Comparison of ENCODE assay signal across 13 cellular contexts in the genomic region with DNA sequence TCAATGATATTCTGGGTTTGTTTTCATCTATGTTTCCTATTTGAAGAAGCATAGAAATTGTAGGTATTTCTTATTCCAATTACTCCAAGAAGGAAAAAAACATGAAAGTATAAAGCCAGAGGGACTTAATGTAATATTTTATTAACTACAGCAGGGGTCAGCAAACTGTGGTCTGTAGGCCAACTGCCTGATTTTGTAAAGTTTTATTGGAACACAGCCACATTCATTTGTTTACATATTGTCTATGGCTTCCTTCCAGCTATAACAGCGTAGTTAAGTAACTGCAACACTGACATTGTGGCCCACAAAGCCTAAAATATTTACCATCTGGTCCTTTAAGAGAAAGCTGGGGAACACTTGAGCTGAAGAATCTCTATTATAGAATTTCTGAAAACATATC.
DNase-seq lines count a peak whose midpoint lies in the region; ATAC-seq, FAIRE-seq and TF ChIP-seq lines count a peak whose summit lies in the region.
"Had no signal": no experiment of that assay in that cellular context is flagged by ENCODE, and none has a peak within 500 bp of the region (broad histone marks: within the 10 kb centered on the region; RNA-seq: fewer than 3 reads in every experiment).

No MANE protein-coding gene starts in this region.

- H3K27ac Mint-ChIP-seq in osteocyte (ENCODE audit: unreplicated experiment) = peak overlapping the region; percentile 77
- H3K27ac Mint-ChIP-seq: activated T-cell treated with anti-CD3 and anti-CD28 coated beads, Interleukin-2, amount 50 U/mL, for 72 hours; WTC11 had no signal

- peaks cover 0 to 28% (median 6%) of the 10 kb centered on the region in 3 donors for H3K4me1 ChIP-seq in esophagus squamous epithelium

- DNase-seq in NCI-H1092 treated with DMSO at 0.1 percent for 48 hours (lab: John Stamatoyannopoulos, UW) (peak; percentile 39), NCI-H1092 (lab: John Stamatoyannopoulos, UW) (no peak), NCI-H1694 treated with DMSO at 0.1 percent for 48 hours (lab: John Stamatoyannopoulos, UW) (peak; percentile 16), osteocyte (ENCODE audit: extremely low spot score, unreplicated experiment) (no peak), esophagus squamous epithelium (lab: John Stamatoyannopoulos, UW) (no peak)
- DNase-seq: activated T-cell treated with anti-CD3 and anti-CD28 coated beads, Interleukin-2, amount 50 U/mL, for 72 hours had no signal

- ATAC-seq in GM18907 (IDR thresholded peaks at IDR 0.05; ENCODE audit: unreplicated experiment) = no peak
- ATAC-seq in HG03045 (IDR thresholded peaks at IDR 0.05; ENCODE audit: unreplicated experiment) = no peak
- ATAC-seq: activated T-cell treated with anti-CD3 and anti-CD28 coated beads, Interleukin-2, amount 50 U/mL, for 72 hours; WTC11 had no signal

- H3K4me1 Mint-ChIP-seq in osteocyte (ENCODE audit: unreplicated experiment) = peaks cover 66% of the 10 kb centered on the region
- H3K4me1 Mint-ChIP-seq: central memory CD8-positive, alpha-beta T cell had no signal

- TF ChIP-seq CTCF in osteocyte (IDR thresholded peaks at IDR 0.05) (peak; percentile 40), esophagus squamous epithelium (IDR thresholded peaks at IDR 0.05) (no peak)

- no peak for TF ChIP-seq POLR2A in esophagus squamous epithelium (IDR thresholded peaks at IDR 0.05)

- no peak overlapping the region for H3K4me3 ChIP-seq in esophagus squamous epithelium
- H3K4me3 ChIP-seq: right atrium auricular region had no signal

- no peaks in the 10 kb centered on the region for H3K9me3 Mint-ChIP-seq in osteocyte (ENCODE audit: unreplicated experiment)
- H3K9me3 Mint-ChIP-seq: activated T-cell treated with anti-CD3 and anti-CD28 coated beads, Interleukin-2, amount 50 U/mL, for 72 hours; WTC11 had no signal

- intact Hi-C loops in esophagus squamous epithelium (cut with DNase I) = no loop called here

- no peaks in the 10 kb centered on the region for H3K27me3 Mint-ChIP-seq in osteocyte (ENCODE audit: unreplicated experiment)
- H3K27me3 Mint-ChIP-seq: central memory CD8-positive, alpha-beta T cell had no signal

- no peak overlapping the region for H3K27ac ChIP-seq in esophagus squamous epithelium
- H3K27ac ChIP-seq: right atrium auricular region had no signal

- peak; percentile 77 for FAIRE-seq in endometrium (lab: Jason Lieb, UNC)
- FAIRE-seq: urothelium cell line had no signal

- H3K36me3 ChIP-seq in esophagus squamous epithelium = no peaks in the 10 kb centered on the region
- H3K36me3 ChIP-seq: right atrium auricular region had no signal

- no peaks in the 10 kb centered on the region for H3K27me3 ChIP-seq in esophagus squamous epithelium
- H3K27me3 ChIP-seq: right atrium auricular region had no signal

- WGBS in esophagus squamous epithelium, 2 donors = 23 to 36% methylated on average over 1 of the region's 1 CpG

- no peak overlapping the region for H3K4me3 Mint-ChIP-seq in osteocyte (ENCODE audit: unreplicated experiment)
- H3K4me3 Mint-ChIP-seq: activated T-cell treated with anti-CD3 and anti-CD28 coated beads, Interleukin-2, amount 50 U/mL, for 72 hours; central memory CD8-positive, alpha-beta T cell; WTC11 had no signal

- no peaks in the 10 kb centered on the region for H3K9me3 ChIP-seq in esophagus squamous epithelium
- H3K9me3 ChIP-seq: right atrium auricular region had no signal

- peaks cover 28% of the 10 kb centered on the region for H3K36me3 Mint-ChIP-seq in osteocyte (ENCODE audit: unreplicated experiment)
- H3K36me3 Mint-ChIP-seq: WTC11 had no signal

Comparison
In these comparisons a context has a peak if more than half of its experiments do, and no peak if none do; other contexts are left out.
1. DNase-seq: peak in NCI-H1092 treated with DMSO at 0.1 percent for 48 hours (single experiment) and NCI-H1694 treated with DMSO at 0.1 percent for 48 hours (single experiment); none in NCI-H1092 (single experiment), osteocyte (single experiment) and esophagus squamous epithelium (single experiment).